ENCODE assay signal across 10 cellular contexts in genomic region chr20:46253391-46253790, GRCh38. TPM values are rescaled to one million over a fixed set of nuclear protein-coding genes. Genes with fewer than 3 reads are reported as not detected.
DNase-seq lines count a peak whose midpoint lies in the region; ATAC-seq and TF ChIP-seq lines count a peak whose summit lies in the region.
"Had no signal": no experiment of that assay in that cellular context is flagged by ENCODE, and none has a peak within 500 bp of the region (broad histone marks: within the 10 kb centered on the region; RNA-seq: fewer than 3 reads in every experiment).

No MANE protein-coding gene starts in this region.

- H3K27me3 ChIP-seq in heart left ventricle (peaks cover 17 to 73% (median 42%) of the 10 kb centered on the region in 9 donors), lower lobe of right lung (ENCODE audit: low read depth) (peaks cover 82% of the 10 kb centered on the region)

- H3K9me3 ChIP-seq in heart left ventricle (no peaks in the 10 kb centered on the region), lower lobe of right lung (no peaks in the 10 kb centered on the region)

- TF ChIP-seq POLR2A in heart left ventricle (IDR thresholded peaks at IDR 0.05): no peak

- CTCF ChIA-PET in RWPE1 (lab: Yijun Ruan, JAX): interaction anchor here (0.6 to 0.7 kb wide), 4 partner anchors 14 to 1465 kb away, joined by 3 to 4 read pairs (median 4); no protein-coding TSS in a partner anchor
- CTCF ChIA-PET in GM10248 (lab: Yijun Ruan, JAX): no interaction called here

- POLR2A ChIA-PET in RWPE1 (lab: Yijun Ruan, JAX; ENCODE audit: low non-redundant PET) (no interaction called here), GM10248 (lab: Yijun Ruan, JAX) (no interaction called here)

- DNase-seq in GM03348 (ENCODE audit: low spot score): peak; percentile 27
- DNase-seq in RWPE1 (ENCODE audit: low spot score): peak; percentile 33
- no peak for DNase-seq in heart left ventricle
- DNase-seq in stimulated activated CD4-positive, alpha-beta T cell treated with anti-CD3 and anti-CD28 coated beads, Interleukin-4, amount 100 ng/mL, for 1 hour: no peak
- DNase-seq in lower lobe of right lung: no peak
- DNase-seq in GM10248 (ENCODE audit: extremely low spot score): no peak
- DNase-seq: erythroblast, NCI-H2029 had no signal

- WGBS in heart left ventricle, 4 donors: 2 to 8% (median 7%) methylated on average over 8 of the region's 8 CpGs

- H3K27ac ChIP-seq in 22Rv1: no peak overlapping the region
- no peak overlapping the region for H3K27ac ChIP-seq in RWPE1
- no peak overlapping the region for H3K27ac ChIP-seq in heart left ventricle
- no peak overlapping the region for H3K27ac ChIP-seq in lower lobe of right lung

- intact Hi-C loops in heart left ventricle (cut with DNase I) (loop anchor here in 1 of 10 donors (5.0 to 10.0 kb wide), 2 partner anchors 79 to 121 kb away; no protein-coding TSS in a partner anchor), lower lobe of right lung (cut with DNase I) (no loop called here)

- H3K4me3 ChIP-seq in heart left ventricle: no peak overlapping the region
- H3K4me3 ChIP-seq in lower lobe of right lung: no peak overlapping the region

- H3K4me1 ChIP-seq in heart left ventricle (peaks cover 0 to 13% (median 1%) of the 10 kb centered on the region in 12 donors), lower lobe of right lung (no peaks in the 10 kb centered on the region)

- TF ChIP-seq CTCF in 22Rv1 (IDR thresholded peaks at IDR 0.05) (peak; percentile 73), RWPE1 (conservative IDR thresholded peaks at IDR 0.05; ENCODE audit: low read depth) (no peak), heart left ventricle (IDR thresholded peaks at IDR 0.05) (peak in 5 of 12 donors; percentile 9 to 36 (median 16)), lower lobe of right lung (IDR thresholded peaks at IDR 0.05) (no peak), GM10248 (IDR thresholded peaks at IDR 0.05; ENCODE audit: control extremely low read depth, extremely low read depth, low read depth, missing control alignments) (no peak)

- H3K36me3 ChIP-seq in heart left ventricle (no peaks in the 10 kb centered on the region), lower lobe of right lung (no peaks in the 10 kb centered on the region)

- ATAC-seq in heart left ventricle (peak; percentile 27 to 68 (median 56)), HG03520 (IDR thresholded peaks at IDR 0.05; ENCODE audit: unreplicated experiment) (no peak), lower lobe of right lung (no peak)

RNA-seq across cellular contexts. Expression of gene CDH22, which starts 54.9 kb away (rescaled TPM):
- total RNA-seq in heart left ventricle: under 1 TPM; 0.13 to 0.90 (median 0.50) TPM
- polyA plus RNA-seq in heart left ventricle: under 1 TPM; 0.03 to 0.42 TPM
- total RNA-seq in lower lobe of right lung: 0.35 TPM

Comparison
In these comparisons a context has a peak if more than half of its experiments do, and no peak if none do; other contexts are left out.
1. DNase-seq: peak in GM03348 (single experiment) and RWPE1 (single experiment); none in heart left ventricle (0 of 5), stimulated activated CD4-positive, alpha-beta T cell treated with anti-CD3 and anti-CD28 coated beads, Interleukin-4, amount 100 ng/mL, for 1 hour (single experiment), lower lobe of right lung (single experiment) and GM10248 (single experiment).
2. ATAC-seq: peak in heart left ventricle (4 of 4); none in HG03520 (single experiment) and lower lobe of right lung (0 of 2).